ENCODE assay signal across 14 cellular contexts in genomic region chr7:27094304-27095049, GRCh38. TPM values are rescaled to one million over a fixed set of nuclear protein-coding genes. Genes with fewer than 3 reads are reported as not detected.
DNase-seq lines count a peak whose midpoint lies in the region; ATAC-seq, FAIRE-seq and TF ChIP-seq lines count a peak whose summit lies in the region.
"Had no signal": no experiment of that assay in that cellular context is flagged by ENCODE, and none has a peak within 500 bp of the region (broad histone marks: within the 10 kb centered on the region; RNA-seq: fewer than 3 reads in every experiment).

No MANE protein-coding gene starts in this region.

- no peaks in the 10 kb centered on the region for H3K79me2 ChIP-seq in H1 (ENCODE audit: control insufficient read depth in 1 of 2, insufficient read depth in 2 of 2, low read length in 2 of 2)

- no peak for ATAC-seq in left lung
- ATAC-seq: K562 had no signal

- H3K9me3 Mint-ChIP-seq in CD4-positive, alpha-beta memory T cell: peaks cover 0 to 1% (median 0%) of the 10 kb centered on the region in 8 donors
- no peaks in the 10 kb centered on the region for H3K9me3 Mint-ChIP-seq in nephron progenitor cell
- H3K9me3 Mint-ChIP-seq: stimulated activated naive CD8-positive, alpha-beta T cell treated with anti-CD3 and anti-CD28 coated beads, Interleukin-15, amount 100 ng/mL, for 72 hours had no signal

- H3K23ac ChIP-seq in H1 (ENCODE audit: insufficient read length): no peak overlapping the region

- no peak overlapping the region for H3K14ac ChIP-seq in H1 (ENCODE audit: insufficient read length)

- H3K4me3 ChIP-seq in CD4-positive, alpha-beta memory T cell (ENCODE audit: low read length in 2 of 2): no peak overlapping the region
- H3K4me3 ChIP-seq in HUES6 (ENCODE audit: low read depth, low read length): peak overlapping the region; percentile 77
- H3K4me3 ChIP-seq in H1 (ENCODE audit: extremely low read depth in 1 of 4, insufficient read depth in 2 of 4, low read depth in 3 of 4, low read length in 4 of 4): no peak overlapping the region
- H3K4me3 ChIP-seq in left lung: no peak overlapping the region
- H3K4me3 ChIP-seq: K562 had no signal

- H3K4me1 ChIP-seq in CD4-positive, alpha-beta memory T cell (ENCODE audit: insufficient read depth, low read length): peaks cover 23% of the 10 kb centered on the region
- H3K4me1 ChIP-seq in HUES6 (ENCODE audit: control insufficient read depth, insufficient read depth, low read length) (peaks cover 60% of the 10 kb centered on the region), H1 (replicated peaks in 1 of 4; ENCODE audit: control insufficient read depth in 3 of 4, insufficient read depth in 4 of 4, low read length in 3 of 4) (peaks cover 2 to 24% (median 13%) of the 10 kb centered on the region in 4 experiments), left lung (peaks cover 0 to 32% of the 10 kb centered on the region in 2 donors)

- H3K4ac ChIP-seq in H1 (replicated peaks; ENCODE audit: insufficient read length, low read depth, low read length): no peak overlapping the region

- no peak for DNase-seq in CD4-positive, alpha-beta memory T cell
- no peak for DNase-seq in H1 (ENCODE audit: low read depth in 1 of 2, low spot score in 2 of 2)
- peak; percentile 41 for DNase-seq in nephron progenitor cell
- DNase-seq in GM19240 (ENCODE audit: insufficient read length, low spot score): no peak
- DNase-seq in NCI-H1436 treated with DMSO at 0.1 percent for 48 hours (lab: John Stamatoyannopoulos, UW): no peak
- no peak for DNase-seq in ureter (ENCODE audit: low spot score)
- no peak for DNase-seq in left lung
- DNase-seq: NCI-H2029; stimulated activated CD4-positive, alpha-beta T cell treated with anti-CD3 and anti-CD28 coated beads, Interleukin-1b, Interleukin-23, amount 100 ng/mL, for 48 hours; stimulated activated naive CD8-positive, alpha-beta T cell treated with anti-CD3 and anti-CD28 coated beads, Interleukin-15, amount 100 ng/mL, for 72 hours had no signal

- H2BK15ac ChIP-seq in H1 (ENCODE audit: low read length): no peak overlapping the region

- H2BK5ac ChIP-seq in H1 (ENCODE audit: low read depth, low read length): no peak overlapping the region

- H2BK12ac ChIP-seq in H1 (ENCODE audit: low read depth, low read length): no peak overlapping the region

- H3K27ac Mint-ChIP-seq in CD4-positive, alpha-beta memory T cell: peak overlapping the region in 3 of 7 donors; percentile 5 to 75 (median 31)
- H3K27ac Mint-ChIP-seq in nephron progenitor cell: peak overlapping the region; percentile 97
- H3K27ac Mint-ChIP-seq: stimulated activated naive CD8-positive, alpha-beta T cell treated with anti-CD3 and anti-CD28 coated beads, Interleukin-15, amount 100 ng/mL, for 72 hours had no signal

- H2AFZ ChIP-seq in H1 (ENCODE audit: low read length): no peak overlapping the region

- no peak for FAIRE-seq in H1 (lab: Jason Lieb, UNC)
- FAIRE-seq: H54, K562 had no signal

- TF ChIP-seq CTCF in H1 (IDR thresholded peaks at IDR 0.05; ENCODE audit: control extremely low read depth in 1 of 3, insufficient read depth in 1 of 3, low read depth in 1 of 3, low read length in 3 of 3): no peak
- TF ChIP-seq CTCF in nephron progenitor cell (IDR thresholded peaks at IDR 0.05): no peak
- no peak for TF ChIP-seq CTCF in left lung (IDR thresholded peaks at IDR 0.05)

- no peak overlapping the region for H4K91ac ChIP-seq in H1 (replicated peaks; ENCODE audit: insufficient read length, low read length)

- H3K56ac ChIP-seq in H1 (replicated peaks; ENCODE audit: insufficient read length, low read depth, low read length): no peak overlapping the region

- H3K36me3 ChIP-seq in CD4-positive, alpha-beta memory T cell (ENCODE audit: insufficient read depth, low read length): no peaks in the 10 kb centered on the region
- no peaks in the 10 kb centered on the region for H3K36me3 ChIP-seq in HUES6 (ENCODE audit: control insufficient read depth, insufficient read depth, low read length)
- H3K36me3 ChIP-seq in H1 (ENCODE audit: control insufficient read depth in 2 of 4, insufficient read depth in 4 of 4, low read length in 3 of 4): no peaks in the 10 kb centered on the region; a peak in 1 of 8 replicates
- H3K36me3 ChIP-seq in left lung: no peaks in the 10 kb centered on the region

- peaks cover 5% of the 10 kb centered on the region; the same call in 1 of the 2 replicates for H3K23me2 ChIP-seq in H1 (ENCODE audit: low read depth, low read length)

- no peak overlapping the region for H3K27ac ChIP-seq in CD4-positive, alpha-beta memory T cell (ENCODE audit: low read depth, low read length)
- no peak overlapping the region for H3K27ac ChIP-seq in HUES6 (ENCODE audit: low read depth, low read length)
- H3K27ac ChIP-seq in H1 (ENCODE audit: low read depth, low read length): no peak overlapping the region
- H3K27ac ChIP-seq in left lung: no peak overlapping the region

- peaks cover 3% of the 10 kb centered on the region for H3K27me3 ChIP-seq in CD4-positive, alpha-beta memory T cell (ENCODE audit: insufficient read depth, low read length)
- H3K27me3 ChIP-seq in HUES6 (ENCODE audit: control insufficient read depth, insufficient read depth, low read length) (peaks cover 99% of the 10 kb centered on the region), H1 (replicated peaks in 1 of 4; ENCODE audit: control insufficient read depth in 3 of 4, extremely low read depth in 1 of 4, insufficient read depth in 3 of 4, low read length in 3 of 4) (peaks cover 86 to 100% (median 96%) of the 10 kb centered on the region in 4 experiments), left lung (peaks cover 21 to 100% of the 10 kb centered on the region in 2 donors)

- peak overlapping the region; percentile 61 to 96 (median 93) for H3K4me3 Mint-ChIP-seq in CD4-positive, alpha-beta memory T cell
- peak overlapping the region; percentile 99 for H3K4me3 Mint-ChIP-seq in nephron progenitor cell

- TF ChIP-seq RAD21 in H1 (IDR thresholded peaks at IDR 0.05 in 1 of 2, conservative IDR thresholded peaks at IDR 0.05 in 1 of 2; ENCODE audit: low read depth in 2 of 2, low read length in 2 of 2): no peak

- intact Hi-C loops in CD4-positive, alpha-beta memory T cell (cut with micrococcal nuclease): loop anchor here (5.0 kb wide), 1 partner anchor 68 kb away; no protein-coding TSS in a partner anchor
- intact Hi-C loops in left lung (cut with DNase I): loop anchor here in 1 of 2 donors (5.0 kb wide), 2 partner anchors 48 to 237 kb away; partner anchors contain the start of gene HOXA5

- peak overlapping the region; percentile 65 for H3K9ac ChIP-seq in HUES6 (ENCODE audit: low read length)
- H3K9ac ChIP-seq in H1 (replicated peaks in 1 of 4; ENCODE audit: extremely low read depth in 1 of 4, low read depth in 3 of 4, low read length in 3 of 4): no peak overlapping the region

- no peaks in the 10 kb centered on the region for H3K9me3 ChIP-seq in CD4-positive, alpha-beta memory T cell (ENCODE audit: control insufficient read depth in 1 of 2, low read length in 2 of 2)
- H3K9me3 ChIP-seq in HUES6 (ENCODE audit: control insufficient read depth, insufficient read depth, low read depth, low read length) (no peaks in the 10 kb centered on the region), H1 (ENCODE audit: insufficient read depth in 2 of 2, low read depth in 1 of 2, low read length in 1 of 2) (no peaks in the 10 kb centered on the region), left lung (no peaks in the 10 kb centered on the region)

- H4K5ac ChIP-seq in H1 (ENCODE audit: insufficient read length, low read depth, low read length): no peak overlapping the region

- peaks cover 45 to 67% of the 10 kb centered on the region in 2 donors for H3K27me3 Mint-ChIP-seq in CD4-positive, alpha-beta memory T cell
- peaks cover 3% of the 10 kb centered on the region for H3K27me3 Mint-ChIP-seq in nephron progenitor cell (ENCODE audit: low read depth, poor library complexity)

- CTCF ChIA-PET in CD4-positive, alpha-beta memory T cell (lab: Charles Lee; ENCODE audit: partially characterized antibody): interaction anchor here (1.2 kb wide), 1 partner anchor 411 kb away, joined by 3 read pairs; no protein-coding TSS in a partner anchor
- CTCF ChIA-PET in H1 (lab: Charles Lee; ENCODE audit: partially characterized antibody): interaction anchor here (0.7 to 12.1 kb wide), 6 partner anchors 11 to 398 kb away, joined by 3 to 123 read pairs (median 4); partner anchors contain the start of genes HOXA5 and HOXA6

- no peak overlapping the region for H2BK20ac ChIP-seq in H1 (ENCODE audit: low read length)

- no peak for TF ChIP-seq EP300 in H1 (IDR thresholded peaks at IDR 0.05; ENCODE audit: borderline replicate concordance in 1 of 2, low read depth in 2 of 2, low read length in 2 of 2)

- TF ChIP-seq POLR2A in H1 (IDR thresholded peaks at IDR 0.05; ENCODE audit: control extremely low read depth in 1 of 2, low read depth in 2 of 2, low read length in 2 of 2): no peak

- peaks cover 7 to 10% of the 10 kb centered on the region in 2 donors for H3K36me3 Mint-ChIP-seq in CD4-positive, alpha-beta memory T cell
- peaks cover 42% of the 10 kb centered on the region for H3K36me3 Mint-ChIP-seq in nephron progenitor cell (ENCODE audit: low read depth)

- H4K20me1 ChIP-seq in H1 (replicated peaks in 1 of 2; ENCODE audit: control insufficient read depth in 1 of 2, insufficient read depth in 2 of 2, low read length in 2 of 2): peaks cover 15 to 32% of the 10 kb centered on the region in 2 experiments

- 13% methylated on average over 24 of the region's 29 CpGs; no CpG with 5 or more reads in 1 of the 2 experiments for WGBS in H1 (ENCODE audit: extremely low coverage in 1 of 2, insufficient coverage in 1 of 2, insufficient read length in 1 of 2, insufficient replicate concordance in 2 of 2, low coverage in 1 of 2, low lambda C conversion rate in 2 of 2, missing lambda C conversion rate in 1 of 2), 2 experiments

- no peak overlapping the region; a peak in 1 of 4 replicates for H3K4me2 ChIP-seq in H1 (ENCODE audit: insufficient read depth in 1 of 2, low read depth in 2 of 2, low read length in 2 of 2)

- H4K8ac ChIP-seq in H1 (ENCODE audit: extremely low read depth, insufficient read depth, low read length): no peak overlapping the region

- H2BK120ac ChIP-seq in H1 (replicated peaks; ENCODE audit: low read depth, low read length): no peak overlapping the region

- H3K4me1 Mint-ChIP-seq in CD4-positive, alpha-beta memory T cell: peaks cover 11 to 44% (median 27%) of the 10 kb centered on the region in 4 donors
- peaks cover 53% of the 10 kb centered on the region for H3K4me1 Mint-ChIP-seq in nephron progenitor cell

- H2AK5ac ChIP-seq in H1 (ENCODE audit: low read depth, low read length): no peak overlapping the region

- POLR2A ChIA-PET in CD4-positive, alpha-beta memory T cell (lab: Charles Lee; ENCODE audit: partially characterized antibody): no interaction called here
- POLR2A ChIA-PET in H1 (lab: Charles Lee; ENCODE audit: partially characterized antibody): interaction anchor here (0.8 kb wide), 1 partner anchor 10 kb away, joined by 3 read pairs; no protein-coding TSS in a partner anchor

- H3K79me1 ChIP-seq in H1 (ENCODE audit: low read depth, low read length): no peaks in the 10 kb centered on the region

- no peak overlapping the region for H3K18ac ChIP-seq in H1 (ENCODE audit: extremely low read depth, low read length)

RNA-seq across cellular contexts. Expression of gene HOXA1, which starts 1.3 kb away (rescaled TPM):
- total RNA-seq in CD4-positive, alpha-beta memory T cell: under 1 TPM; 0.73 to 0.75 TPM
- polyA plus RNA-seq in CD4-positive, alpha-beta memory T cell: under 1 TPM; 0.49 to 0.68 TPM
- not detected in 2 replicates for total RNA-seq in H1 (2021; fragmentation: NEBNext Ultra II Directional; extraction: Animal tissue kit (Norgen Biotek cat#: 25700))
- polyA plus RNA-seq in H1 (2011; rRNA removed): not detected in 2 replicates
- polyA plus RNA-seq in H1 (2011; cell fraction: cytosol; rRNA removed): not detected
- not detected for polyA plus RNA-seq in H1 (2011; cell fraction: nucleus; rRNA removed)
- not detected in 4 replicates for polyA plus RNA-seq in H1 (2012, experiment 1 of 2)
- polyA plus RNA-seq in H1 (2012, experiment 2 of 2): not detected
- not detected for polyA plus RNA-seq in H1 (2013, experiment 1 of 2)
- 0.06 TPM for polyA plus RNA-seq in H1 (2013, experiment 2 of 2)
- not detected in 2 replicates for polyA minus RNA-seq in H1 (2011; rRNA and poly(A)+ RNA removed)
- not detected for polyA minus RNA-seq in H1 (2011; cell fraction: cytosol; rRNA and poly(A)+ RNA removed)
- not detected for polyA minus RNA-seq in H1 (2011; cell fraction: nucleus; rRNA and poly(A)+ RNA removed)
- total RNA-seq in ureter: 18.8 TPM
- total RNA-seq in left lung: under 1 TPM; 0.50 to 0.60 TPM

RNA-seq across cellular contexts. Expression of gene HOXA2, which starts 8.0 kb away (rescaled TPM):
- not detected for total RNA-seq in CD4-positive, alpha-beta memory T cell
- not detected for polyA plus RNA-seq in CD4-positive, alpha-beta memory T cell
- not detected in 2 replicates for total RNA-seq in H1 (2021; fragmentation: NEBNext Ultra II Directional; extraction: Animal tissue kit (Norgen Biotek cat#: 25700))
- not detected in 2 replicates for polyA plus RNA-seq in H1 (2011; rRNA removed)
- not detected for polyA plus RNA-seq in H1 (2011; cell fraction: cytosol; rRNA removed)
- polyA plus RNA-seq in H1 (2011; cell fraction: nucleus; rRNA removed): not detected
- not detected in 4 replicates for polyA plus RNA-seq in H1 (2012, experiment 1 of 2)
- polyA plus RNA-seq in H1 (2012, experiment 2 of 2): not detected
- not detected for polyA plus RNA-seq in H1 (2013, experiment 1 of 2)
- not detected for polyA plus RNA-seq in H1 (2013, experiment 2 of 2)
- not detected in 2 replicates for polyA minus RNA-seq in H1 (2011; rRNA and poly(A)+ RNA removed)
- polyA minus RNA-seq in H1 (2011; cell fraction: cytosol; rRNA and poly(A)+ RNA removed): not detected
- polyA minus RNA-seq in H1 (2011; cell fraction: nucleus; rRNA and poly(A)+ RNA removed): not detected
- total RNA-seq in ureter: 1.8 TPM
- total RNA-seq in left lung: 1 to 10 TPM in 1 of 2 donors, under 1 TPM in 1; 0.61 to 1.4 TPM
- total RNA-seq: K562; T-helper 2 cell treated with Interferon-gamma antibody and Interleukin-4, amounts not matched to agents 100 ng/mL and 5 ng/mL, for 36 hours had no signal

RNA-seq across cellular contexts. Expression of gene HOXA4, which starts 36.1 kb away (rescaled TPM):
- under 1 TPM in 1 of 2 experiments, not detected in 1; 0.19 TPM for total RNA-seq in CD4-positive, alpha-beta memory T cell
- polyA plus RNA-seq in CD4-positive, alpha-beta memory T cell: under 1 TPM in 1 of 2 donors, not detected in 1; 0.30 TPM
- not detected in 2 replicates for total RNA-seq in H1 (2021; fragmentation: NEBNext Ultra II Directional; extraction: Animal tissue kit (Norgen Biotek cat#: 25700))
- polyA plus RNA-seq in H1 (2011; rRNA removed): not detected in 2 replicates
- not detected for polyA plus RNA-seq in H1 (2011; cell fraction: cytosol; rRNA removed)
- not detected for polyA plus RNA-seq in H1 (2011; cell fraction: nucleus; rRNA removed)
- polyA plus RNA-seq in H1 (2012, experiment 1 of 2): not detected in 4 replicates
- polyA plus RNA-seq in H1 (2012, experiment 2 of 2): not detected
- polyA plus RNA-seq in H1 (2013, experiment 1 of 2): not detected
- polyA plus RNA-seq in H1 (2013, experiment 2 of 2): not detected
- polyA minus RNA-seq in H1 (2011; rRNA and poly(A)+ RNA removed): not detected in 2 replicates
- not detected for polyA minus RNA-seq in H1 (2011; cell fraction: cytosol; rRNA and poly(A)+ RNA removed)
- not detected for polyA minus RNA-seq in H1 (2011; cell fraction: nucleus; rRNA and poly(A)+ RNA removed)
- total RNA-seq in ureter (9.4 TPM), left lung (1 to 10 TPM; 3.4 to 7.6 TPM)
- total RNA-seq: K562 had no signal
- polyA plus RNA-seq: K562 had no signal

RNA-seq across cellular contexts. Expression of gene HOXA5, which starts 49.0 kb away (rescaled TPM):
- total RNA-seq in CD4-positive, alpha-beta memory T cell: not detected
- not detected for polyA plus RNA-seq in CD4-positive, alpha-beta memory T cell
- not detected in 2 replicates for total RNA-seq in H1 (2021; fragmentation: NEBNext Ultra II Directional; extraction: Animal tissue kit (Norgen Biotek cat#: 25700))
- polyA plus RNA-seq in H1 (2011; rRNA removed): not detected in 2 replicates
- polyA plus RNA-seq in H1 (2011; cell fraction: cytosol; rRNA removed): not detected
- not detected for polyA plus RNA-seq in H1 (2011; cell fraction: nucleus; rRNA removed)
- not detected in 4 replicates for polyA plus RNA-seq in H1 (2012, experiment 1 of 2)
- not detected for polyA plus RNA-seq in H1 (2012, experiment 2 of 2)
- polyA plus RNA-seq in H1 (2013, experiment 1 of 2): not detected
- not detected for polyA plus RNA-seq in H1 (2013, experiment 2 of 2)
- not detected in 2 replicates for polyA minus RNA-seq in H1 (2011; rRNA and poly(A)+ RNA removed)
- not detected for polyA minus RNA-seq in H1 (2011; cell fraction: cytosol; rRNA and poly(A)+ RNA removed)
- not detected for polyA minus RNA-seq in H1 (2011; cell fraction: nucleus; rRNA and poly(A)+ RNA removed)
- total RNA-seq in ureter: 10.4 TPM
- 10 to 100 TPM; 16.1 to 21.6 TPM for total RNA-seq in left lung
- total RNA-seq: K562; T-helper 2 cell treated with Interferon-gamma antibody and Interleukin-4, amounts not matched to agents 100 ng/mL and 5 ng/mL, for 36 hours had no signal

RNA-seq across cellular contexts. Expression of gene HOXA6, which starts 53.1 kb away (rescaled TPM):
- total RNA-seq in CD4-positive, alpha-beta memory T cell: not detected
- polyA plus RNA-seq in CD4-positive, alpha-beta memory T cell: not detected
- not detected in 2 replicates for total RNA-seq in H1 (2021; fragmentation: NEBNext Ultra II Directional; extraction: Animal tissue kit (Norgen Biotek cat#: 25700))
- polyA plus RNA-seq in H1 (2011; rRNA removed): not detected in 2 replicates
- not detected for polyA plus RNA-seq in H1 (2011; cell fraction: cytosol; rRNA removed)
- not detected for polyA plus RNA-seq in H1 (2011; cell fraction: nucleus; rRNA removed)
- polyA plus RNA-seq in H1 (2012, experiment 1 of 2): not detected in 4 replicates
- not detected for polyA plus RNA-seq in H1 (2012, experiment 2 of 2)
- polyA plus RNA-seq in H1 (2013, experiment 1 of 2): not detected
- not detected for polyA plus RNA-seq in H1 (2013, experiment 2 of 2)
- polyA minus RNA-seq in H1 (2011; rRNA and poly(A)+ RNA removed): not detected in 2 replicates
- not detected for polyA minus RNA-seq in H1 (2011; cell fraction: cytosol; rRNA and poly(A)+ RNA removed)
- polyA minus RNA-seq in H1 (2011; cell fraction: nucleus; rRNA and poly(A)+ RNA removed): not detected
- total RNA-seq in ureter (8.5 TPM), left lung (1 to 10 TPM; 3.5 to 5.0 TPM)
- total RNA-seq: K562; T-helper 2 cell treated with Interferon-gamma antibody and Interleukin-4, amounts not matched to agents 100 ng/mL and 5 ng/mL, for 36 hours had no signal
- polyA plus RNA-seq: K562 had no signal

Comparison
In these comparisons a context has a peak if more than half of its experiments do, and no peak if none do; other contexts are left out.
1. RNA of gene HOXA1, which starts 1.3 kb away (total RNA-seq): 18.8 TPM in ureter (single experiment); 0.73 to 0.75 TPM in CD4-positive, alpha-beta memory T cell, 0.50 to 0.60 TPM in left lung and not detected in H1; every median in the first group is over 10 times any median in the second.